10 cellular contexts compared by ENCODE assay signal in the genomic region with DNA sequence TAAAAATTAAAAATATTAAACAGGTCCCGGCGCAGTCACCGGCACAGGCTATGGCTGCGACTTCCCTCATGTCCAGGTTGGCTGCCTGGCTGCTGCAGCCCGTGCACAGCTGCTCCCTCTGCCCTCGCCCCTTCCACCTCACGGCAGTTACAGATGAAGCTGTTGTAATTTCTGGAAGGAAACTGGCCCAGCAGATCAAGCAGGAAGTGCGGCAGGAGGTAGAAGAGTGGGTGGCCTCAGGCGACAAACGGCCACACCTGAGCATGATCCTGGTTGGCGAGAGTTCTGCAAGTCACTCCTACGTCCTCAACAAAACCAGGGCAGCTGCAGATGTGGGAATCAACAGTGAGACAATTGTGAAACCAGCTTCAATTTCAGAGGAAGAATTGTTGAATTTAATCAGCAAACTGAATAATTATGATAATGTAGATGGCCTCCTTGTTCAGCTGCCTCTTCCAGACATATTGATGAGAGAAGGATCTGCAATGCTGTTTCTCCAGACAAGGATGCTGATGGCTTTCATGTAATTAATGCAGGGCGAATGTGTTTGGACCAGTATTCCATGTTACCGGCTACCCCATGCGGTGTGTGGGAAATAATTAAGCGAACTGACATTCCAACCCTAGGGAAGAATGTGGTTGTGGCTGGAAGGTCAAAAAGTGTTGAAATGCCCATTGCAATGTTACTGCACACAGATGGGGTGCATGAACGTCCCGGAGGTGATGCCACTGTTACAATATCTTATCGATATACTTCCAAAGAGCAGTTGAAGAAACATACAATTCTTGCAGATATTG. TPM values are rescaled to one million over a fixed set of nuclear protein-coding genes. Genes with fewer than 3 reads are reported as not detected.
DNase-seq lines count a peak whose midpoint lies in the region; ATAC-seq lines count a peak whose summit lies in the region.
"Had no signal": no experiment of that assay in that cellular context is flagged by ENCODE, and none has a peak within 500 bp of the region (broad histone marks: within the 10 kb centered on the region; RNA-seq: fewer than 3 reads in every experiment).

No MANE protein-coding gene starts in this region.

- peaks cover 10% of the 10 kb centered on the region for H3K4me1 Mint-ChIP-seq in activated naive CD8-positive, alpha-beta T cell (ENCODE audit: low read depth)
- H3K4me1 Mint-ChIP-seq in stimulated activated effector memory CD8-positive, alpha-beta T cell treated with anti-CD3 and anti-CD28 coated beads, Interleukin-12 subunit alpha, Interleukin-12 subunit beta, amount 100 ng/mL, for 72 hours, result peaks cover 10% of the 10 kb centered on the region

- peak; percentile 66 for ATAC-seq in HG03108 (IDR thresholded peaks at IDR 0.05; ENCODE audit: unreplicated experiment)
- peak; percentile 64 for ATAC-seq in stimulated activated effector memory CD8-positive, alpha-beta T cell treated with anti-CD3 and anti-CD28 coated beads, Interleukin-12 subunit alpha, Interleukin-12 subunit beta, amount 100 ng/mL, for 72 hours
- no peak for ATAC-seq in GM18520 (IDR thresholded peaks at IDR 0.05; ENCODE audit: unreplicated experiment)
- no peak for ATAC-seq in HG03520 (IDR thresholded peaks at IDR 0.05; ENCODE audit: unreplicated experiment)
- ATAC-seq: right cardiac atrium had no signal

- H3K36me3 Mint-ChIP-seq in activated naive CD8-positive, alpha-beta T cell, result no peaks in the 10 kb centered on the region
- H3K36me3 Mint-ChIP-seq in stimulated activated effector memory CD8-positive, alpha-beta T cell treated with anti-CD3 and anti-CD28 coated beads, Interleukin-12 subunit alpha, Interleukin-12 subunit beta, amount 100 ng/mL, for 72 hours, result no peaks in the 10 kb centered on the region

- H3K9me3 Mint-ChIP-seq in activated naive CD8-positive, alpha-beta T cell (ENCODE audit: low read depth), result no peaks in the 10 kb centered on the region
- H3K9me3 Mint-ChIP-seq in stimulated activated effector memory CD8-positive, alpha-beta T cell treated with anti-CD3 and anti-CD28 coated beads, Interleukin-12 subunit alpha, Interleukin-12 subunit beta, amount 100 ng/mL, for 72 hours, result no peaks in the 10 kb centered on the region

- peaks cover 7% of the 10 kb centered on the region for H3K27me3 Mint-ChIP-seq in activated naive CD8-positive, alpha-beta T cell

- H3K27ac Mint-ChIP-seq in activated naive CD8-positive, alpha-beta T cell, result no peak overlapping the region
- H3K27ac Mint-ChIP-seq in stimulated activated effector memory CD8-positive, alpha-beta T cell treated with anti-CD3 and anti-CD28 coated beads, Interleukin-12 subunit alpha, Interleukin-12 subunit beta, amount 100 ng/mL, for 72 hours, result no peak overlapping the region

- DNase-seq in SIG-M5 treated with dmso at 0.1 percent for 504 hours (lab: John Stamatoyannopoulos, UW; ENCODE audit: unreplicated experiment), result peak; percentile 24
- DNase-seq in SIG-M5 (lab: John Stamatoyannopoulos, UW), result no peak
- DNase-seq in stimulated activated effector memory CD8-positive, alpha-beta T cell treated with anti-CD3 and anti-CD28 coated beads, Interleukin-12 subunit alpha, Interleukin-12 subunit beta, amount 100 ng/mL, for 72 hours (ENCODE audit: low spot score in 2 of 2), result no peak
- no peak for DNase-seq in cerebellum (ENCODE audit: low spot score)
- DNase-seq: NCI-H345 had no signal

- peak overlapping the region; percentile 28 for H3K4me3 Mint-ChIP-seq in activated naive CD8-positive, alpha-beta T cell
- H3K4me3 Mint-ChIP-seq in stimulated activated effector memory CD8-positive, alpha-beta T cell treated with anti-CD3 and anti-CD28 coated beads, Interleukin-12 subunit alpha, Interleukin-12 subunit beta, amount 100 ng/mL, for 72 hours, result no peak overlapping the region

RNA-seq across cellular contexts. Expression of gene GNB4, which starts 13.2 kb away (rescaled TPM):
- 58.7 TPM for total RNA-seq in cerebellum

Comparison
In these comparisons a context has a peak if more than half of its experiments do, and no peak if none do; other contexts are left out.
1. ATAC-seq: peak in HG03108 (single experiment) and stimulated activated effector memory CD8-positive, alpha-beta T cell treated with anti-CD3 and anti-CD28 coated beads, Interleukin-12 subunit alpha, Interleukin-12 subunit beta, amount 100 ng/mL, for 72 hours (single experiment); none in GM18520 (single experiment) and HG03520 (single experiment).